In the genomic region with DNA sequence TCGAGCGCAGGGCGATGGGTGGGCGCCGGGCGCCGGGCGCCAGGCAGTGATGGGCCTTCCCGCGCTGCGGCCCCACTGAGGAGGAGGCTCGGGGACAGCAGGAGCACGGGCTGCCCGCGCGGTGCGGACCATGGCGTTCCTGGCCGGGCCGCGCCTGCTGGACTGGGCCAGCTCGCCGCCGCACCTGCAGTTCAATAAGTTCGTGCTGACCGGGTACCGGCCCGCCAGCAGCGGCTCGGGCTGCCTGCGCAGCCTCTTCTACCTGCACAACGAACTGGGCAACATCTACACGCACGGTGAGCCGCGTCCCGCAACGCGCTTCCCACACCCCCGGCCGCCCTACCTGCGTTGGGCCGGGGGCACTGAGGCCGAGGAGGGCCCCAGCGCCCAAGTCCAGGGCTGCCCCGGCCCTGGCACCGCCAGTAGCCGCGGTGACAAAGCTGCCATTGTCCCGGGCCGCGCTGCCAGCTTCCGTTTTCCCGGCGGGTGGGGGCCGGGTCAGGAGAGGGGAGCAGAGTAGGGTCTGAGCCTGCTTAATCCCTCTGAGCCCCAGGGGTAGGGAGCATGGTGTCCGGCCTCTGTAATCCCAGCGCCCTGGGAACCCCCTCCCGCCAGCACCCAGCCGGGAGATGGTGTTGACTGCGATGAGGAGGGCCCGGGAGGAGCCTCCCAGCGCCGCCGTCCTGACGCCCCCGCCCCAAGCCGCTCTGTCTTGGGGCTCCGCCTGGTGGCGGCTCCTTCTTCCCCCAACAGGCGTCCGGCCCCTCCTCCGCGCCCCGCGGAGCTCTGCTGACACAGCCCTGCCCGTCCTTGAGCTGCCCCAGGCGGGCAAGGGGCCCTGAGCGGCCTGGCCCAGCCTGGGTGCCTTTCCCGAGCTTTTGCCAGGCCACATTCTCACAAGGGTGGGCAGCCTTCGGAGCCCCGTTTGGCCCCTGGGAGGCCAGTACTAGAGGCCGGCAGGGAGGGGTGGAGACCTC, we compare ENCODE assay signal across 8 cellular contexts. TPM values are rescaled to one million over a fixed set of nuclear protein-coding genes. Genes with fewer than 3 reads are reported as not detected.
DNase-seq lines count a peak whose midpoint lies in the region; ATAC-seq and TF ChIP-seq lines count a peak whose summit lies in the region.

No MANE protein-coding gene starts in this region.

- peaks cover 13 to 27% of the 10 kb centered on the region in 2 donors for H3K4me1 ChIP-seq in duodenal mucosa (ENCODE audit: control insufficient read depth in 1 of 2, insufficient read depth in 2 of 2, low read length in 2 of 2)

- H3K4me3 ChIP-seq in GM12864 (ENCODE audit: low read depth, low read length): peak overlapping the region; percentile 91
- H3K4me3 ChIP-seq in duodenal mucosa (ENCODE audit: low read depth in 1 of 2, low read length in 2 of 2): peak overlapping the region; percentile 79 to 83
- H3K4me3 ChIP-seq in lower leg skin (ENCODE audit: low read depth, poor library complexity, severe bottlenecking): peak overlapping the region; percentile 51

- H3K27ac ChIP-seq in duodenal mucosa (ENCODE audit: low read depth, low read length): no peak overlapping the region

- H3K9me3 ChIP-seq in duodenal mucosa (ENCODE audit: control insufficient read depth in 1 of 2, low read length in 2 of 2): no peaks in the 10 kb centered on the region

- WGBS in lower leg skin, 2 donors: 0 to 6% methylated on average over 14 to 46 of the region's 83 CpGs

- DNase-seq in GM12864 (ENCODE audit: low read depth) (no peak), NCI-H2227 treated with DMSO at 0.1 percent for 48 hours (lab: John Stamatoyannopoulos, UW) (peak; percentile 65), lower leg skin (ENCODE audit: low spot score in 2 of 2) (no peak)
- peak; percentile 93 for DNase-seq in activated CD4-positive, alpha-beta T cell treated with anti-CD3 and anti-CD28 coated beads for 48 hours
- DNase-seq in stimulated activated CD4-positive, alpha-beta T cell treated with anti-CD3 and anti-CD28 coated beads, Interleukin-4, amount 100 ng/mL, for 48 hours (ENCODE audit: low read depth in 2 of 2): peak; percentile 84 to 86

- TF ChIP-seq CTCF in GM12864 (IDR thresholded peaks at IDR 0.05; ENCODE audit: low read depth, low read length, missing control alignments): peak; percentile 66
- TF ChIP-seq CTCF in lower leg skin (IDR thresholded peaks at IDR 0.05): no peak

- H3K36me3 ChIP-seq in duodenal mucosa (ENCODE audit: control insufficient read depth in 1 of 2, insufficient read depth in 2 of 2, low read length in 2 of 2): peaks cover 0 to 3% of the 10 kb centered on the region in 2 donors

- H3K9ac ChIP-seq in duodenal mucosa (ENCODE audit: low read depth in 1 of 2, low read length in 2 of 2): peak overlapping the region; percentile 43 to 66

- H3K27me3 ChIP-seq in duodenal mucosa (ENCODE audit: control insufficient read depth in 1 of 2, insufficient read depth in 2 of 2, low read length in 2 of 2): peaks cover 21 to 27% of the 10 kb centered on the region in 2 donors

- TF ChIP-seq POLR2A in lower leg skin (IDR thresholded peaks at IDR 0.05): no peak

- intact Hi-C loops in lower leg skin (cut with DNase I; ENCODE audit: low total_unique reads): no loop called here

- ATAC-seq in HG02571 (IDR thresholded peaks at IDR 0.05; ENCODE audit: unreplicated experiment) (peak; percentile 1), HG03565 (IDR thresholded peaks at IDR 0.05; ENCODE audit: unreplicated experiment) (no peak)

RNA-seq across cellular contexts. Expression of a gene that starts 0.7 kb away (rescaled TPM):
- total RNA-seq in lower leg skin: 10 to 100 TPM in 2 of 4 donors, 1 to 10 TPM in 2; 6.2 to 17.9 (median 10.6) TPM

RNA-seq across cellular contexts. Expression of a gene that starts 5.8 kb away (rescaled TPM):
- 1 to 10 TPM; 1.9 to 3.8 (median 2.5) TPM for total RNA-seq in lower leg skin

RNA-seq across cellular contexts. Expression of a gene that starts 10.4 kb away (rescaled TPM):
- 1 to 10 TPM; 3.0 to 7.4 (median 3.9) TPM for total RNA-seq in lower leg skin

RNA-seq across cellular contexts. Expression of a gene that starts 42.9 kb away (rescaled TPM):
- under 1 TPM in 2 of 4 donors, not detected in 2; 0.15 to 0.23 TPM for total RNA-seq in lower leg skin

RNA-seq across cellular contexts. Expression of a gene that starts 48.1 kb away (rescaled TPM):
- total RNA-seq in lower leg skin: not detected

Comparison
In these comparisons a context has a peak if more than half of its experiments do, and no peak if none do; other contexts are left out.
1. DNase-seq: peak in NCI-H2227 treated with DMSO at 0.1 percent for 48 hours (single experiment), activated CD4-positive, alpha-beta T cell treated with anti-CD3 and anti-CD28 coated beads for 48 hours (single experiment) and stimulated activated CD4-positive, alpha-beta T cell treated with anti-CD3 and anti-CD28 coated beads, Interleukin-4, amount 100 ng/mL, for 48 hours (2 of 2); none in GM12864 (single experiment) and lower leg skin (0 of 2).
2. Peak in every context shown above with its lines, with median percentiles within 50 percentile points of each other: H3K4me3 ChIP-seq.